ENCODE assay signal across 24 cellular contexts in genomic region chr3:127464642-127465041, GRCh38.
DNase-seq lines count a peak whose midpoint lies in the region; ATAC-seq and TF ChIP-seq lines count a peak whose summit lies in the region.
"Had no signal": no experiment of that assay in that cellular context is flagged by ENCODE, and none has a peak within 500 bp of the region (broad histone marks: within the 10 kb centered on the region; RNA-seq: fewer than 3 reads in every experiment).

No MANE protein-coding gene starts in this region.

- H3F3A ChIP-seq in neural progenitor cell (ENCODE audit: low read depth), result peaks cover 30% of the 10 kb centered on the region

- DNase-seq in NCI-H748 (lab: John Stamatoyannopoulos, UW; ENCODE audit: unreplicated experiment), result peak; percentile 2
- no peak for DNase-seq in NCI-H748 treated with DMSO at 0.1 percent for 48 hours (lab: John Stamatoyannopoulos, UW)
- no peak for DNase-seq in glutamatergic neuron
- DNase-seq in neural progenitor cell (ENCODE audit: low spot score), result no peak
- no peak for DNase-seq in upper lobe of right lung
- DNase-seq in stimulated activated CD4-positive, alpha-beta T cell treated with anti-CD3 and anti-CD28 coated beads, Interleukin-2, amount 100 ng/mL, for 24 hours, result no peak
- no peak for DNase-seq in medulla oblongata (ENCODE audit: extremely low spot score)
- DNase-seq: ACHN; CD4-positive, alpha-beta T cell; COR-L47; DND-41; GOT3; HCEC 1CT; Kasumi-1; MG63; NCI-H1417 treated with DMSO at 0.1 percent for 48 hours; NCI-H187; NCI-H510A treated with DMSO at 0.1 percent for 48 hours; SIG-M5 had no signal

- intact Hi-C loops in upper lobe of right lung (cut with DNase I), result no loop called here

- H3K9ac ChIP-seq in neural progenitor cell, result no peak overlapping the region
- H3K9ac ChIP-seq: BLaER1 had no signal

- TF ChIP-seq CTCF in glutamatergic neuron (IDR thresholded peaks at IDR 0.05; ENCODE audit: partially characterized antibody, unreplicated experiment) (no peak), neural progenitor cell (IDR thresholded peaks at IDR 0.05) (no peak), upper lobe of right lung (IDR thresholded peaks at IDR 0.05) (no peak)

- peaks cover 11% of the 10 kb centered on the region for H4K20me1 ChIP-seq in neural progenitor cell (ENCODE audit: low read depth)

- H3K79me2 ChIP-seq in neural progenitor cell (ENCODE audit: low read depth), result no peaks in the 10 kb centered on the region

- peaks cover 7% of the 10 kb centered on the region for H3K9me3 Mint-ChIP-seq in glutamatergic neuron (ENCODE audit: unreplicated experiment)
- peaks cover 4% of the 10 kb centered on the region for H3K9me3 Mint-ChIP-seq in neural progenitor cell
- H3K9me3 Mint-ChIP-seq: CD4-positive, alpha-beta T cell had no signal

- H3K36me3 Mint-ChIP-seq in glutamatergic neuron (ENCODE audit: unreplicated experiment) (peaks cover 9% of the 10 kb centered on the region), neural progenitor cell (no peaks in the 10 kb centered on the region)

- H3K9me3 ChIP-seq in neural progenitor cell (ENCODE audit: low read depth), result no peaks in the 10 kb centered on the region
- H3K9me3 ChIP-seq in upper lobe of right lung, result no peaks in the 10 kb centered on the region
- H3K9me3 ChIP-seq: BLaER1, MG63 had no signal

- no peak overlapping the region for H2AFZ ChIP-seq in neural progenitor cell (replicated peaks)

- H3K27me3 Mint-ChIP-seq in glutamatergic neuron (ENCODE audit: unreplicated experiment), result peaks cover 8% of the 10 kb centered on the region
- H3K27me3 Mint-ChIP-seq in neural progenitor cell (ENCODE audit: insufficient read depth, low read depth), result peaks cover 16% of the 10 kb centered on the region

- H3K27ac Mint-ChIP-seq in glutamatergic neuron (ENCODE audit: unreplicated experiment) (no peak overlapping the region), neural progenitor cell (no peak overlapping the region)
- H3K27ac Mint-ChIP-seq: CD4-positive, alpha-beta T cell had no signal

- ATAC-seq in upper lobe of right lung (peak; percentile 6), HG03439 (IDR thresholded peaks at IDR 0.05; ENCODE audit: unreplicated experiment) (no peak)
- ATAC-seq: GM12878, SK-N-SH treated with all-trans-retinoic acid at 6 μM for 48 hours had no signal

- peak overlapping the region; percentile 34 for H3K4me3 Mint-ChIP-seq in glutamatergic neuron (ENCODE audit: unreplicated experiment)
- peak overlapping the region; percentile 4 for H3K4me3 Mint-ChIP-seq in neural progenitor cell
- H3K4me3 Mint-ChIP-seq: CD4-positive, alpha-beta T cell had no signal

- no peaks in the 10 kb centered on the region for H3K27me3 ChIP-seq in neural progenitor cell
- no peaks in the 10 kb centered on the region for H3K27me3 ChIP-seq in upper lobe of right lung
- H3K27me3 ChIP-seq: MG63 had no signal

- H3K36me3 ChIP-seq in neural progenitor cell, result no peaks in the 10 kb centered on the region
- H3K36me3 ChIP-seq in upper lobe of right lung, result no peaks in the 10 kb centered on the region
- H3K36me3 ChIP-seq: BLaER1, MG63 had no signal

- H3K4me3 ChIP-seq in neural progenitor cell, result no peak overlapping the region
- no peak overlapping the region for H3K4me3 ChIP-seq in upper lobe of right lung
- H3K4me3 ChIP-seq: BLaER1, GM12878, MG63 had no signal

- H3K4me1 Mint-ChIP-seq in glutamatergic neuron (ENCODE audit: low read depth, unreplicated experiment), result peaks cover 27% of the 10 kb centered on the region
- H3K4me1 Mint-ChIP-seq in neural progenitor cell, result peaks cover 13% of the 10 kb centered on the region

- no peak overlapping the region for H3K4me2 ChIP-seq in neural progenitor cell
- H3K4me2 ChIP-seq: BLaER1 had no signal

- H3K4me1 ChIP-seq in neural progenitor cell (peaks cover 21% of the 10 kb centered on the region), upper lobe of right lung (no peaks in the 10 kb centered on the region)

- H3K27ac ChIP-seq in neural progenitor cell, result no peak overlapping the region
- no peak overlapping the region for H3K27ac ChIP-seq in upper lobe of right lung
- H3K27ac ChIP-seq: 22Rv1, BLaER1 had no signal
